Comparison of ENCODE assay signal across 13 cellular contexts in the genomic region with DNA sequence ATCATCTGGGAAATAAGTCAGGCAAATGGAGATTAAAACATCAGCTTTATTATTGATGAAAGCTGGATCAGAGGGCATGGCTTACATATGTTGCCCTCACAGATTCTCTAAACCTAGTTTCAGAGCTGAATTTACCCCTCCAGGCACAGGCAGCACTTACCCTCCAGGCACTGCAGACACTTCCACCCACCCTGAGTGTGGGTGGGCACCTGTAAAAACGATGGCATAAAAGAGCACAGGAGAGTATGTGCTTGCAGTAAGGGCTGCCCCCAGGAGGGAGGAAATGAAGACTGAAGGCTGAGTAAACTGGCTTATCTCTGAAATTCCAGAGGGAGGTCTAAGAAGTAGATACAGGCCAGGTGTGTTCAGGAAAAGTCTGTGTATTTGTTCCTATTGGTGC.
"Had no signal": no experiment of that assay in that cellular context is flagged by ENCODE, and none has a peak within 500 bp of the region (broad histone marks: within the 10 kb centered on the region; RNA-seq: fewer than 3 reads in every experiment).

No MANE protein-coding gene starts in this region.

- H3K27ac ChIP-seq: foreskin keratinocyte, thoracic aorta had no signal

- H3K36me3 Mint-ChIP-seq: naive thymus-derived CD8-positive, alpha-beta T cell; stimulated activated memory B cell treated with anti-CD40 and anti-IgM and Interleukin-4, amounts not matched to agents 10 μg/mL and 1 μg/mL and 100 μg/mL, for 72 hours had no signal

- H3K4me3 Mint-ChIP-seq: effector memory CD8-positive, alpha-beta T cell; naive thymus-derived CD8-positive, alpha-beta T cell; stimulated activated memory B cell treated with anti-CD40 and anti-IgM and Interleukin-4, amounts not matched to agents 10 μg/mL and 1 μg/mL and 100 μg/mL, for 72 hours; stimulated activated naive CD8-positive, alpha-beta T cell treated with anti-CD3 and anti-CD28 coated beads, Interleukin-15, Interleukin-2, amounts not matched to agents 100 ng/mL and 50 ng/mL, for 24 hours had no signal

- ATAC-seq: effector memory CD8-positive, alpha-beta T cell; foreskin keratinocyte; mucosa of descending colon; naive thymus-derived CD8-positive, alpha-beta T cell; right cardiac atrium had no signal

- H3K27me3 Mint-ChIP-seq: effector memory CD8-positive, alpha-beta T cell; stimulated activated memory B cell treated with anti-CD40 and anti-IgM and Interleukin-4, amounts not matched to agents 10 μg/mL and 1 μg/mL and 100 μg/mL, for 72 hours; stimulated activated naive CD8-positive, alpha-beta T cell treated with anti-CD3 and anti-CD28 coated beads, Interleukin-15, Interleukin-2, amounts not matched to agents 100 ng/mL and 50 ng/mL, for 24 hours had no signal

- H3K9me3 Mint-ChIP-seq: stimulated activated memory B cell treated with anti-CD40 and anti-IgM and Interleukin-4, amounts not matched to agents 10 μg/mL and 1 μg/mL and 100 μg/mL, for 72 hours; stimulated activated naive CD8-positive, alpha-beta T cell treated with anti-CD3 and anti-CD28 coated beads, Interleukin-15, Interleukin-2, amounts not matched to agents 100 ng/mL and 50 ng/mL, for 24 hours had no signal

- H3K4me1 Mint-ChIP-seq: naive thymus-derived CD8-positive, alpha-beta T cell; stimulated activated memory B cell treated with anti-CD40 and anti-IgM and Interleukin-4, amounts not matched to agents 10 μg/mL and 1 μg/mL and 100 μg/mL, for 72 hours had no signal

- H3K27ac Mint-ChIP-seq: effector memory CD8-positive, alpha-beta T cell; naive thymus-derived CD8-positive, alpha-beta T cell; stimulated activated memory B cell treated with anti-CD40 and anti-IgM and Interleukin-4, amounts not matched to agents 10 μg/mL and 1 μg/mL and 100 μg/mL, for 72 hours; stimulated activated naive CD8-positive, alpha-beta T cell treated with anti-CD3 and anti-CD28 coated beads, Interleukin-15, Interleukin-2, amounts not matched to agents 100 ng/mL and 50 ng/mL, for 24 hours had no signal

- DNase-seq: effector memory CD8-positive, alpha-beta T cell; erythroblast; foreskin keratinocyte; kidney glomerular epithelial cell; mucosa of descending colon; naive thymus-derived CD8-positive, alpha-beta T cell; right cardiac atrium; stimulated activated CD4-positive, alpha-beta T cell treated with anti-CD3 and anti-CD28 coated beads, Interleukin-4, amount 100 ng/mL, for 1 hour; stimulated activated CD8-positive, alpha-beta memory T cell treated with anti-CD3 and anti-CD28 coated beads, Interleukin-4, amount 100 ng/mL, for 48 hours; trophoblast cell had no signal
